1 cellular context compared by ENCODE assay signal in the genomic region with DNA sequence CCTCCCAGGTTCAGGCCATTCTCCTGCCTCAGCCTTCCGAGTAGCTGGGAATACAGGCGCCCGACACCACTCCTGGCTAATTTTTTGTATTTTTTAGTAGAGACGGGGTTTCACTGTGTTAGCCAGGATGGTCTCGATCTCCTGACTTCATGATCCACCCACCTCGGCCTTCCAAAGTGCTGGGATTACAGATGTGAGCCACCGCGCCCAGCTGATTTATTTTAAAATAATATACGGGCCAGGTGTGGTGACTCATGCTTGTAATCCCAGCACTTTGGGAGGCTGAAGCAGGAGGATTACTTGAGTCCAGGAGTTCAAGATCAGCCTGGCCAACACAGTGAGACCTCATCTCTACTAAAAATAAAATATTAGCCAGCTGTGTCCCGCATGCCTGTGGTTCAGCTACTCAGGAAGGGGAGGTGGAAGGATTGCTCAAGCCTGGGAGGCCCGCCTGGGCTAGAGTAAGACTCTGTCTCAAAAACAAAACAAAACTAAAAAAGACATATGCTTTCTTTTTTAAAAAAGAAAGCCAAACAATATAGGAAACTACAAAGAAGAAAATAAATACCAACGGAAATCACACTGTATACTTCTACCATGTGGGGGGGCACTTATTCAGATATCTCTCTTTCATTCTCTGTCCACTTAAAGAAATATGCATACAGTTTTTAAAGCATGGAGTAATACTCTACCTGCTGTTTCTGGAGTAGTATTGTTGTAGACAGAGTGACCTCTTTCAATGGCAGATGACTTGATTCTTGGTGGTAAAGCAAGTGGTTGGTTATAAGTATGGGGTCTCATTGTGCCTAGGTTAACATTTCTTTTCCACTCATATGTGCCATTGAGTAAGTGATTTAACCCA.
TF ChIP-seq lines count a peak whose summit lies in the region.

No MANE protein-coding gene starts in this region.

TF ChIP-seq in HepG2, 621 proteins besides CTCF, POLR2A, EP300 and RAD21 (continued from another document):
- TF ChIP-seq, protein P1, sequence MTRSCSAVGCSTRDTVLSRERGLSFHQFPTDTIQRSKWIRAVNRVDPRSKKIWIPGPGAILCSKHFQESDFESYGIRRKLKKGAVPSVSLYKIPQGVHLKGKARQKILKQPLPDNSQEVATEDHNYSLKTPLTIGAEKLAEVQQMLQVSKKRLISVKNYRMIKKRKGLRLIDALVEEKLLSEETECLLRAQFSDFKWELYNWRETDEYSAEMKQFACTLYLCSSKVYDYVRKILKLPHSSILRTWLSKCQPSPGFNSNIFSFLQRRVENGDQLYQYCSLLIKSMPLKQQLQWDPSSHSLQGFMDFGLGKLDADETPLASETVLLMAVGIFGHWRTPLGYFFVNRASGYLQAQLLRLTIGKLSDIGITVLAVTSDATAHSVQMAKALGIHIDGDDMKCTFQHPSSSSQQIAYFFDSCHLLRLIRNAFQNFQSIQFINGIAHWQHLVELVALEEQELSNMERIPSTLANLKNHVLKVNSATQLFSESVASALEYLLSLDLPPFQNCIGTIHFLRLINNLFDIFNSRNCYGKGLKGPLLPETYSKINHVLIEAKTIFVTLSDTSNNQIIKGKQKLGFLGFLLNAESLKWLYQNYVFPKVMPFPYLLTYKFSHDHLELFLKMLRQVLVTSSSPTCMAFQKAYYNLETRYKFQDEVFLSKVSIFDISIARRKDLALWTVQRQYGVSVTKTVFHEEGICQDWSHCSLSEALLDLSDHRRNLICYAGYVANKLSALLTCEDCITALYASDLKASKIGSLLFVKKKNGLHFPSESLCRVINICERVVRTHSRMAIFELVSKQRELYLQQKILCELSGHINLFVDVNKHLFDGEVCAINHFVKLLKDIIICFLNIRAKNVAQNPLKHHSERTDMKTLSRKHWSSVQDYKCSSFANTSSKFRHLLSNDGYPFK (CRISPR knock-in tag; IDR thresholded peaks at IDR 0.05; ENCODE audit: borderline replicate concordance), result no peak
- TF ChIP-seq ZNF292 (CRISPR knock-in tag; IDR thresholded peaks at IDR 0.05; ENCODE audit: borderline replicate concordance, low read depth) (peak; percentile 79), IRF2 (CRISPR knock-in tag; IDR thresholded peaks at IDR 0.05) (peak; percentile 62; the same call in 1 of the 2 replicates), ZNF547 (CRISPR knock-in tag; IDR thresholded peaks at IDR 0.05) (no peak), HOXA9 (CRISPR knock-in tag; IDR thresholded peaks at IDR 0.05; ENCODE audit: borderline replicate concordance) (no peak), MED8 (CRISPR knock-in tag; IDR thresholded peaks at IDR 0.05; ENCODE audit: insufficient replicate concordance) (no peak), PAF1 (CRISPR knock-in tag; IDR thresholded peaks at IDR 0.05) (no peak), ZNF589 (CRISPR knock-in tag; conservative IDR thresholded peaks at IDR 0.05) (no peak), RAD51 (IDR thresholded peaks at IDR 0.05; ENCODE audit: borderline replicate concordance) (no peak), THYN1 (CRISPR knock-in tag; IDR thresholded peaks at IDR 0.05; ENCODE audit: borderline replicate concordance, low read depth) (peak; percentile 86; the same call in 1 of the 2 replicates)
- TF ChIP-seq, protein P2, sequence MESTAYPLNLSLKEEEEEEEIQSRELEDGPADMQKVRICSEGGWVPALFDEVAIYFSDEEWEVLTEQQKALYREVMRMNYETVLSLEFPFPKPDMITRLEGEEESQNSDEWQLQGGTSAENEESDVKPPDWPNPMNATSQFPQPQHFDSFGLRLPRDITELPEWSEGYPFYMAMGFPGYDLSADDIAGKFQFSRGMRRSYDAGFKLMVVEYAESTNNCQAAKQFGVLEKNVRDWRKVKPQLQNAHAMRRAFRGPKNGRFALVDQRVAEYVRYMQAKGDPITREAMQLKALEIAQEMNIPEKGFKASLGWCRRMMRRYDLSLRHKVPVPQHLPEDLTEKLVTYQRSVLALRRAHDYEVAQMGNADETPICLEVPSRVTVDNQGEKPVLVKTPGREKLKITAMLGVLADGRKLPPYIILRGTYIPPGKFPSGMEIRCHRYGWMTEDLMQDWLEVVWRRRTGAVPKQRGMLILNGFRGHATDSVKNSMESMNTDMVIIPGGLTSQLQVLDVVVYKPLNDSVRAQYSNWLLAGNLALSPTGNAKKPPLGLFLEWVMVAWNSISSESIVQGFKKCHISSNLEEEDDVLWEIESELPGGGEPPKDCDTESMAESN (CRISPR knock-in tag; conservative IDR thresholded peaks at IDR 0.05), result peak; percentile 77
- TF ChIP-seq, protein P3, sequence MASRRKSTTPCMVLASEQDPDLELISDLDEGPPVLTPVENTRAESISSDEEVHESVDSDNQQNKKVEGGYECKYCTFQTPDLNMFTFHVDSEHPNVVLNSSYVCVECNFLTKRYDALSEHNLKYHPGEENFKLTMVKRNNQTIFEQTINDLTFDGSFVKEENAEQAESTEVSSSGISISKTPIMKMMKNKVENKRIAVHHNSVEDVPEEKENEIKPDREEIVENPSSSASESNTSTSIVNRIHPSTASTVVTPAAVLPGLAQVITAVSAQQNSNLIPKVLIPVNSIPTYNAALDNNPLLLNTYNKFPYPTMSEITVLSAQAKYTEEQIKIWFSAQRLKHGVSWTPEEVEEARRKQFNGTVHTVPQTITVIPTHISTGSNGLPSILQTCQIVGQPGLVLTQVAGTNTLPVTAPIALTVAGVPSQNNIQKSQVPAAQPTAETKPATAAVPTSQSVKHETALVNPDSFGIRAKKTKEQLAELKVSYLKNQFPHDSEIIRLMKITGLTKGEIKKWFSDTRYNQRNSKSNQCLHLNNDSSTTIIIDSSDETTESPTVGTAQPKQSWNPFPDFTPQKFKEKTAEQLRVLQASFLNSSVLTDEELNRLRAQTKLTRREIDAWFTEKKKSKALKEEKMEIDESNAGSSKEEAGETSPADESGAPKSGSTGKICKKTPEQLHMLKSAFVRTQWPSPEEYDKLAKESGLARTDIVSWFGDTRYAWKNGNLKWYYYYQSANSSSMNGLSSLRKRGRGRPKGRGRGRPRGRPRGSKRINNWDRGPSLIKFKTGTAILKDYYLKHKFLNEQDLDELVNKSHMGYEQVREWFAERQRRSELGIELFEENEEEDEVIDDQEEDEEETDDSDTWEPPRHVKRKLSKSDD (CRISPR knock-in tag; IDR thresholded peaks at IDR 0.05; ENCODE audit: low read depth), result no peak
